ENCODE assay signal across 27 cellular contexts in the genomic region with DNA sequence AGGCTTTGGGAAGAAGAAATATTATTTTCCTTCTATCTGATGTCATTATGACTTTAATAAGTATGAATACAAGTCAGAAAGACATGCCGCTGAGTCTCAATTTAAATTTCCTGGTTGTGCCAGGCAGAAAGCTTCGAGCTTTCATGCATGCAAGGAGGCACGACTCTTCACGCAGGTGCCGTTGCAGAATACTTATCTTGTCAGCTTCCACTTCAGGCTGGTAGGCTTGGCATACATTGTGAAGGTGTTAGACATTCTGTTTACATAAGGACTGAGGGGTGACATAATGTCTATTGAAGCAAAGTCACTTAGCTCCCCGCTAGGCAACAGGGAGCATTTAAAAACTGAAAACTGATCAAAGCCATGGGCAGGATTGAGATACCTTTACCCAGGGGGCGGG. TPM values are rescaled to one million over a fixed set of nuclear protein-coding genes. Genes with fewer than 3 reads are reported as not detected.
DNase-seq lines count a peak whose midpoint lies in the region; ATAC-seq and TF ChIP-seq lines count a peak whose summit lies in the region.
"Had no signal": no experiment of that assay in that cellular context is flagged by ENCODE, and none has a peak within 500 bp of the region (broad histone marks: within the 10 kb centered on the region; RNA-seq: fewer than 3 reads in every experiment).

No MANE protein-coding gene starts in this region.

- H3K9me3 Mint-ChIP-seq in activated CD4-positive, alpha-beta memory T cell treated with anti-CD3 and anti-CD28 coated beads for 36 hours, result no peaks in the 10 kb centered on the region
- no peaks in the 10 kb centered on the region for H3K9me3 Mint-ChIP-seq in CD4-positive, alpha-beta T cell
- no peaks in the 10 kb centered on the region for H3K9me3 Mint-ChIP-seq in endothelial cell (ENCODE audit: unreplicated experiment)
- H3K9me3 Mint-ChIP-seq: activated naive CD4-positive, alpha-beta T cell treated with anti-CD3 and anti-CD28 coated beads, Interleukin-2, amount 50 U/mL, for 24 hours; activated T-helper 17 cell treated with anti-CD3 and anti-CD28 coated beads, Interleukin-2, amount 50 U/mL, for 72 hours; brain; CD8-positive, alpha-beta memory T cell; memory B cell; nephron progenitor cell; stimulated activated naive B cell treated with anti-CD40 and anti-IgM and Interleukin-4, amounts not matched to agents 10 μg/mL and 1 μg/mL and 100 μg/mL, for 72 hours had no signal

- H3K9me3 ChIP-seq in CD4-positive, alpha-beta T cell (ENCODE audit: control insufficient read depth, low read length), result no peaks in the 10 kb centered on the region
- H3K9me3 ChIP-seq: BE2C, ovary had no signal

- H3K27me3 ChIP-seq in CD4-positive, alpha-beta T cell (ENCODE audit: control insufficient read depth, insufficient read depth, low read length), result peaks cover 10% of the 10 kb centered on the region
- H3K27me3 ChIP-seq: ovary had no signal

- H3K27ac Mint-ChIP-seq in activated CD4-positive, alpha-beta memory T cell treated with anti-CD3 and anti-CD28 coated beads for 36 hours, result no peak overlapping the region
- no peak overlapping the region for H3K27ac Mint-ChIP-seq in CD4-positive, alpha-beta T cell
- no peak overlapping the region for H3K27ac Mint-ChIP-seq in endothelial cell (ENCODE audit: unreplicated experiment)
- H3K27ac Mint-ChIP-seq: activated naive CD4-positive, alpha-beta T cell treated with anti-CD3 and anti-CD28 coated beads, Interleukin-2, amount 50 U/mL, for 24 hours; activated T-helper 17 cell treated with anti-CD3 and anti-CD28 coated beads, Interleukin-2, amount 50 U/mL, for 72 hours; brain; CD8-positive, alpha-beta memory T cell; memory B cell; nephron progenitor cell; stimulated activated naive B cell treated with anti-CD40 and anti-IgM and Interleukin-4, amounts not matched to agents 10 μg/mL and 1 μg/mL and 100 μg/mL, for 72 hours had no signal

- no peaks in the 10 kb centered on the region for H3K4me1 Mint-ChIP-seq in activated CD4-positive, alpha-beta memory T cell treated with anti-CD3 and anti-CD28 coated beads for 36 hours (ENCODE audit: low read depth)
- H3K4me1 Mint-ChIP-seq in CD4-positive, alpha-beta T cell (ENCODE audit: low read depth), result no peaks in the 10 kb centered on the region
- H3K4me1 Mint-ChIP-seq in endothelial cell (ENCODE audit: unreplicated experiment), result no peaks in the 10 kb centered on the region
- H3K4me1 Mint-ChIP-seq: activated naive CD4-positive, alpha-beta T cell treated with anti-CD3 and anti-CD28 coated beads, Interleukin-2, amount 50 U/mL, for 24 hours; activated T-helper 17 cell treated with anti-CD3 and anti-CD28 coated beads, Interleukin-2, amount 50 U/mL, for 72 hours; brain; CD8-positive, alpha-beta memory T cell; memory B cell; stimulated activated naive B cell treated with anti-CD40 and anti-IgM and Interleukin-4, amounts not matched to agents 10 μg/mL and 1 μg/mL and 100 μg/mL, for 72 hours had no signal

- H3K27me3 Mint-ChIP-seq in activated CD4-positive, alpha-beta memory T cell treated with anti-CD3 and anti-CD28 coated beads for 36 hours, result peaks cover 17% of the 10 kb centered on the region
- peaks cover 66% of the 10 kb centered on the region for H3K27me3 Mint-ChIP-seq in CD4-positive, alpha-beta T cell
- peaks cover 6% of the 10 kb centered on the region for H3K27me3 Mint-ChIP-seq in endothelial cell (ENCODE audit: unreplicated experiment)

- intact Hi-C loops in activated CD4-positive, alpha-beta memory T cell treated with anti-CD3 and anti-CD28 coated beads for 36 hours (cut with micrococcal nuclease), result no loop called here
- intact Hi-C loops in CD4-positive, alpha-beta T cell (cut with DNase I, micrococcal nuclease), result no loop called here

- POLR2A ChIA-PET in activated CD4-positive, alpha-beta memory T cell treated with anti-CD3 and anti-CD28 coated beads for 36 hours (lab: Charles Lee), result no interaction called here
- POLR2A ChIA-PET in CD4-positive, alpha-beta T cell (lab: Charles Lee), result no interaction called here

- H3K27ac ChIP-seq in CD4-positive, alpha-beta T cell (ENCODE audit: low read depth, low read length), result no peak overlapping the region
- H3K27ac ChIP-seq: ovary, skin epidermis had no signal

- no peak overlapping the region for H3K4me3 ChIP-seq in epithelial cell of esophagus (ENCODE audit: low read length)
- H3K4me3 ChIP-seq: ovary, skin epidermis had no signal

- no peaks in the 10 kb centered on the region for H3K36me3 Mint-ChIP-seq in activated CD4-positive, alpha-beta memory T cell treated with anti-CD3 and anti-CD28 coated beads for 36 hours
- H3K36me3 Mint-ChIP-seq in CD4-positive, alpha-beta T cell (ENCODE audit: low read depth), result no peaks in the 10 kb centered on the region
- H3K36me3 Mint-ChIP-seq in endothelial cell (ENCODE audit: low read depth, unreplicated experiment), result no peaks in the 10 kb centered on the region
- H3K36me3 Mint-ChIP-seq: activated naive CD4-positive, alpha-beta T cell treated with anti-CD3 and anti-CD28 coated beads, Interleukin-2, amount 50 U/mL, for 24 hours; brain; CD8-positive, alpha-beta memory T cell; memory B cell; stimulated activated naive B cell treated with anti-CD40 and anti-IgM and Interleukin-4, amounts not matched to agents 10 μg/mL and 1 μg/mL and 100 μg/mL, for 72 hours had no signal

- peak; percentile 95 for DNase-seq in DMS53 (lab: John Stamatoyannopoulos, UW)
- DNase-seq in NCI-H128 (lab: John Stamatoyannopoulos, UW; ENCODE audit: unreplicated experiment), result peak; percentile 55
- DNase-seq in NCI-H748 (lab: John Stamatoyannopoulos, UW; ENCODE audit: unreplicated experiment), result peak; percentile 87
- DNase-seq in epithelial cell of esophagus (ENCODE audit: low read depth), result peak; percentile 34
- DNase-seq in activated CD4-positive, alpha-beta memory T cell treated with anti-CD3 and anti-CD28 coated beads for 36 hours, result no peak
- no peak for DNase-seq in CD4-positive, alpha-beta T cell
- no peak for DNase-seq in endothelial cell (ENCODE audit: low spot score)
- DNase-seq in stimulated activated CD4-positive, alpha-beta T cell treated with anti-CD3 and anti-CD28 coated beads, Interleukin-2, amount 100 ng/mL, for 48 hours, result no peak
- DNase-seq: ACHN; amniotic stem cell; BE2C; CD8-positive, alpha-beta memory T cell; DMS 273 treated with DMSO at 0.1 percent for 48 hours; NCI-H526 treated with DMSO at 0.1 percent for 48 hours; nephron progenitor cell; ovary; stimulated activated naive B cell treated with anti-CD40 and anti-IgM and Interleukin-4, amounts not matched to agents 10 μg/mL and 1 μg/mL and 100 μg/mL, for 72 hours; substantia nigra; trophoblast cell had no signal

- CTCF ChIA-PET in activated CD4-positive, alpha-beta memory T cell treated with anti-CD3 and anti-CD28 coated beads for 36 hours (lab: Charles Lee), result no interaction called here
- CTCF ChIA-PET in CD4-positive, alpha-beta T cell (lab: Charles Lee), result no interaction called here

- no peak overlapping the region for H3K4me3 Mint-ChIP-seq in activated CD4-positive, alpha-beta memory T cell treated with anti-CD3 and anti-CD28 coated beads for 36 hours
- no peak overlapping the region for H3K4me3 Mint-ChIP-seq in CD4-positive, alpha-beta T cell
- H3K4me3 Mint-ChIP-seq in endothelial cell (ENCODE audit: unreplicated experiment), result no peak overlapping the region
- H3K4me3 Mint-ChIP-seq: activated naive CD4-positive, alpha-beta T cell treated with anti-CD3 and anti-CD28 coated beads, Interleukin-2, amount 50 U/mL, for 24 hours; activated T-helper 17 cell treated with anti-CD3 and anti-CD28 coated beads, Interleukin-2, amount 50 U/mL, for 72 hours; brain; CD8-positive, alpha-beta memory T cell; memory B cell; nephron progenitor cell; stimulated activated naive B cell treated with anti-CD40 and anti-IgM and Interleukin-4, amounts not matched to agents 10 μg/mL and 1 μg/mL and 100 μg/mL, for 72 hours had no signal

- TF ChIP-seq CTCF in epithelial cell of esophagus (IDR thresholded peaks at IDR 0.05; ENCODE audit: insufficient read depth, low read depth, low read length, missing control alignments) (no peak), endothelial cell (IDR thresholded peaks at IDR 0.05; ENCODE audit: unreplicated experiment) (no peak)
- TF ChIP-seq CTCF in CD4-positive, alpha-beta T cell (IDR thresholded peaks at IDR 0.05), result no peak

- no peak for ATAC-seq in CD4-positive, alpha-beta T cell (ENCODE audit: poor library complexity)
- ATAC-seq: activated T-helper 17 cell treated with anti-CD3 and anti-CD28 coated beads, Interleukin-2, amount 50 U/mL, for 72 hours; HCT116; left lobe of liver; stimulated activated naive B cell treated with anti-CD40 and anti-IgM and Interleukin-4, amounts not matched to agents 10 μg/mL and 1 μg/mL and 100 μg/mL, for 72 hours had no signal

RNA-seq across cellular contexts. Expression of gene BMP6, which starts 16.3 kb away (rescaled TPM):
- total RNA-seq in activated CD4-positive, alpha-beta memory T cell treated with anti-CD3 and anti-CD28 coated beads for 36 hours, result under 1 TPM; 0.40 to 0.46 TPM
- not detected for total RNA-seq in CD4-positive, alpha-beta T cell
- total RNA-seq in endothelial cell (ENCODE audit: unreplicated experiment), result 0.97 TPM
- total RNA-seq: CD8-positive, alpha-beta memory T cell; HT-29 had no signal

Comparison
In these comparisons a context has a peak if more than half of its experiments do, and no peak if none do; other contexts are left out.
1. DNase-seq: peak in DMS53 (single experiment), NCI-H128 (single experiment), NCI-H748 (single experiment) and epithelial cell of esophagus (single experiment); none in activated CD4-positive, alpha-beta memory T cell treated with anti-CD3 and anti-CD28 coated beads for 36 hours (single experiment), CD4-positive, alpha-beta T cell (0 of 10), endothelial cell (single experiment) and stimulated activated CD4-positive, alpha-beta T cell treated with anti-CD3 and anti-CD28 coated beads, Interleukin-2, amount 100 ng/mL, for 48 hours (0 of 2).